8 cellular contexts compared by ENCODE assay signal in genomic region chr17:57130708-57131461, GRCh38. TPM values are rescaled to one million over a fixed set of nuclear protein-coding genes. Genes with fewer than 3 reads are reported as not detected.
DNase-seq lines count a peak whose midpoint lies in the region; ATAC-seq and TF ChIP-seq lines count a peak whose summit lies in the region.

No MANE protein-coding gene starts in this region.

- peak; percentile 81 to 89 for ATAC-seq in activated CD4-positive, CD25-positive, alpha-beta regulatory T cell treated with anti-CD3 and anti-CD28 coated beads, Interleukin-2, amount 50 U/mL, for 24 hours
- ATAC-seq in HG02870 (IDR thresholded peaks at IDR 0.05; ENCODE audit: unreplicated experiment), result no peak

- H3K4me1 ChIP-seq in BLaER1 (peaks cover 53% of the 10 kb centered on the region), H9 (ENCODE audit: insufficient read depth, low read length) (peaks cover 3% of the 10 kb centered on the region; the same call in 1 of the 2 replicates)

- H3K9me3 ChIP-seq in BLaER1 (no peaks in the 10 kb centered on the region), H9 (ENCODE audit: control insufficient read depth, low read depth, low read length) (no peaks in the 10 kb centered on the region)

- H2BK20ac ChIP-seq in H9 (ENCODE audit: low read depth, low read length, poor library complexity, severe bottlenecking), result no peak overlapping the region

- no peak overlapping the region for H2BK15ac ChIP-seq in H9 (ENCODE audit: low read depth, low read length)

- H2BK12ac ChIP-seq in H9 (ENCODE audit: insufficient read length, low read depth, low read length), result no peak overlapping the region

- H3K18ac ChIP-seq in H9 (ENCODE audit: insufficient read length, low read depth, low read length), result no peak overlapping the region

- no peaks in the 10 kb centered on the region for H3K9me3 Mint-ChIP-seq in H9

- H3K14ac ChIP-seq in H9 (ENCODE audit: insufficient read depth, low read length), result no peak overlapping the region

- no peaks in the 10 kb centered on the region for H3K79me2 ChIP-seq in H9 (ENCODE audit: insufficient read depth, low read length)

- H3K27ac ChIP-seq in BLaER1 (no peak overlapping the region), H9 (ENCODE audit: insufficient read length, low read depth, low read length) (no peak overlapping the region), caudate nucleus (ENCODE audit: low read depth, low read length) (no peak overlapping the region)

- no peaks in the 10 kb centered on the region for H3K79me1 ChIP-seq in H9 (ENCODE audit: insufficient read depth, low read depth, low read length, poor library complexity, severe bottlenecking)

- H3K36me3 ChIP-seq in BLaER1, result peaks cover 7% of the 10 kb centered on the region

- H2AFZ ChIP-seq in H9 (ENCODE audit: low read length), result no peak overlapping the region

- no peak overlapping the region for H3K56ac ChIP-seq in H9 (ENCODE audit: insufficient read length, low read depth, low read length)

- H3K4me2 ChIP-seq in BLaER1 (peak overlapping the region; percentile 42; the same call in 1 of the 2 replicates), H9 (ENCODE audit: insufficient read depth, insufficient read length, low read length) (peak overlapping the region; percentile 52)

- H2BK5ac ChIP-seq in H9 (ENCODE audit: insufficient read length, low read length), result no peak overlapping the region

- H4K8ac ChIP-seq in H9 (replicated peaks; ENCODE audit: insufficient read length, low read depth, low read length), result no peak overlapping the region

- H2BK120ac ChIP-seq in H9 (ENCODE audit: low read depth, low read length, poor library complexity, severe bottlenecking), result no peak overlapping the region

- no peak overlapping the region for H3K9ac ChIP-seq in BLaER1
- H3K9ac ChIP-seq in H9 (ENCODE audit: extremely low read depth, insufficient read length, low read length), result no peak overlapping the region

- H3K36me3 Mint-ChIP-seq in H9 (ENCODE audit: insufficient read depth in 1 of 3, low read depth in 3 of 3), result peaks cover 0 to 4% (median 2%) of the 10 kb centered on the region in 3 experiments; a peak in 4 of 7 replicates

- no peaks in the 10 kb centered on the region for H4K20me1 ChIP-seq in BLaER1
- no peaks in the 10 kb centered on the region for H4K20me1 ChIP-seq in H9 (ENCODE audit: control insufficient read depth, insufficient read depth, insufficient read length)

- H4K91ac ChIP-seq in H9 (ENCODE audit: insufficient read length, low read depth, low read length), result no peak overlapping the region

- H3K27me3 Mint-ChIP-seq in H9 (ENCODE audit: low read depth), result peaks cover 1% of the 10 kb centered on the region; the same call in 1 of the 2 replicates

- no peak overlapping the region for H3K4me3 ChIP-seq in BLaER1

- no peak overlapping the region for H4K5ac ChIP-seq in H9 (ENCODE audit: insufficient read length, low read depth, low read length)

- peak overlapping the region; percentile 30 to 40; a peak in 2 of 5 replicates for H3K4me3 Mint-ChIP-seq in H9

- H3K27ac Mint-ChIP-seq in H9, result no peak overlapping the region

- peak; percentile 83 for DNase-seq in H9
- peak; percentile 50 for DNase-seq in NCI-H2196 treated with DMSO at 0.1 percent for 48 hours (lab: John Stamatoyannopoulos, UW; ENCODE audit: unreplicated experiment)
- peak in 59 of 61 donors; percentile 16 to 95 (median 67) for DNase-seq in caudate nucleus (lab: John Stamatoyannopoulos, UW)
- peak; percentile 89 for DNase-seq in left kidney (ENCODE audit: low read depth, low spot score)
- DNase-seq in stimulated activated CD4-positive, alpha-beta T cell treated with anti-CD3 and anti-CD28 coated beads, Interleukin-2, amount 100 ng/mL, for 48 hours, result peak; percentile 84 to 90

- TF ChIP-seq CTCF in H9 (conservative IDR thresholded peaks at IDR 0.05), result peak; percentile 90

- no peak overlapping the region for H3K4ac ChIP-seq in H9 (ENCODE audit: low read depth, low read length)

- peaks cover 2% of the 10 kb centered on the region for H3K23me2 ChIP-seq in H9 (ENCODE audit: insufficient read length, low read depth, low read length, poor library complexity, severe bottlenecking)

- H3K23ac ChIP-seq in H9 (ENCODE audit: insufficient read length, low read depth, low read length), result no peak overlapping the region

- peaks cover 20 to 24% of the 10 kb centered on the region in 2 experiments for H3K4me1 Mint-ChIP-seq in H9

- no CpG with 5 or more reads among the region's 16 CpGs for WGBS in H9 (ENCODE audit: extremely low coverage, insufficient read length, low lambda C conversion rate)

- no peak overlapping the region for H3T11ph ChIP-seq in H9 (ENCODE audit: low read length)

- H2AK5ac ChIP-seq in H9 (ENCODE audit: insufficient read length, low read length), result no peak overlapping the region

- H3K27me3 ChIP-seq in BLaER1 (no peaks in the 10 kb centered on the region), H9 (ENCODE audit: insufficient read depth, low read length) (no peaks in the 10 kb centered on the region)

RNA-seq across cellular contexts. Expression of gene AKAP1, which starts 45.8 kb away (rescaled TPM):
- total RNA-seq in H9 (2021), result 61.2 and 65.4 TPM in 2 replicates
